ENCODE assay signal across 1 cellular context in genomic region chr5:170787216-170787615, GRCh38.
TF ChIP-seq lines count a peak whose summit lies in the region.

No MANE protein-coding gene starts in this region.

TF ChIP-seq in H1, 55 proteins besides CTCF, POLR2A, EP300 and RAD21:
- TF ChIP-seq SP4 (IDR thresholded peaks at IDR 0.05; ENCODE audit: low read length) (no peak), CBX8 (IDR thresholded peaks at IDR 0.05; ENCODE audit: borderline replicate concordance, low read depth, low read length) (no peak), SP1 (IDR thresholded peaks at IDR 0.05; ENCODE audit: low read depth, low read length) (no peak), SAP30 (IDR thresholded peaks at IDR 0.05; ENCODE audit: insufficient read depth, insufficient replicate concordance, low read length) (no peak), GABPA (IDR thresholded peaks at IDR 0.05; ENCODE audit: borderline replicate concordance, insufficient read depth, low read length) (no peak), HDAC2 (IDR thresholded peaks at IDR 0.05; ENCODE audit: borderline replicate concordance in 1 of 2, low read depth in 2 of 2, low read length in 2 of 2) (no peak), TAF1 (IDR thresholded peaks at IDR 0.05; ENCODE audit: low read depth, low read length) (no peak), HDAC6 (IDR thresholded peaks at IDR 0.05; ENCODE audit: low read depth, low read length) (no peak), BCL11A (IDR thresholded peaks at IDR 0.05; ENCODE audit: low read depth in 2 of 2, low read length in 2 of 2) (no peak), JUND (IDR thresholded peaks at IDR 0.05; ENCODE audit: low read length) (no peak), CREB1 (IDR thresholded peaks at IDR 0.05) (no peak), POLR2AphosphoS5 (IDR thresholded peaks at IDR 0.05; ENCODE audit: low read depth, low read length) (no peak), TAF7 (optimal IDR thresholded peaks at IDR 0.05; ENCODE audit: borderline replicate concordance, low read depth, low read length) (no peak), EZH2 (IDR thresholded peaks at IDR 0.05; ENCODE audit: low read depth, low read length, severe bottlenecking) (no peak), RFX5 (IDR thresholded peaks at IDR 0.05; ENCODE audit: borderline replicate concordance, low read depth, low read length) (no peak), TCF12 (IDR thresholded peaks at IDR 0.05; ENCODE audit: low read depth, low read length) (no peak)
- TF ChIP-seq, protein P1, sequence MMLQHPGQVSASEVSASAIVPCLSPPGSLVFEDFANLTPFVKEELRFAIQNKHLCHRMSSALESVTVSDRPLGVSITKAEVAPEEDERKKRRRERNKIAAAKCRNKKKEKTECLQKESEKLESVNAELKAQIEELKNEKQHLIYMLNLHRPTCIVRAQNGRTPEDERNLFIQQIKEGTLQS (IDR thresholded peaks at IDR 0.05; ENCODE audit: insufficient read depth, low read depth, low read length): no peak
